11 cellular contexts compared by ENCODE assay signal in the genomic region with DNA sequence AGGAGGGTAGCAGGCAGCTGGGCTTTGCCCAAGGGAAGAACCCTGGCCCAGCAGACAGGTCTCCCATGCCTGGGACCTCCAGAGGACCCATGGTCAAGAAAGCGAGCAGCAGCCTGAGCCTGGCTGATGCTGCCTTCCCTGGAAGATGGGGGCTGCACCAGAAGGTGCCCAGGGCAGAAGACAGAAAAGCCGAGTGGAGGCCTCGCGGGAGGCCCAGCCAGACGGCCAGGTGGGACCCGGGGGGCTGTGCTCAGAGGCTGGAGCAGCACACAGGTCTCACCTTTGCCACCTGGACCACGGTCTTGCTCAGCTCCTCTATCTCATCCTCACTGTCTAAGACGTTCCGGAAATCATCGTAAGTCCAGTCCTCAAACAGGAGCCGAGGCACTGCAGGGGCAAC.
"Had no signal": no experiment of that assay in that cellular context is flagged by ENCODE, and none has a peak within 500 bp of the region (broad histone marks: within the 10 kb centered on the region; RNA-seq: fewer than 3 reads in every experiment).

No MANE protein-coding gene starts in this region.

- H3K4me2 ChIP-seq: GM23338 had no signal

- H3K4me1 ChIP-seq: HAP-1 had no signal

- H3K9me3 ChIP-seq: HAP-1 had no signal

- H3K9ac ChIP-seq: GM23248 had no signal

- H3K27ac ChIP-seq: GM23248 had no signal

- FAIRE-seq: H1, H54 had no signal

- ATAC-seq: GM23338, HCT116 had no signal

- H3K4me3 ChIP-seq: GM23248, GM23338, HAP-1 had no signal

- DNase-seq: GM23248, GOT3, H7, H9, HCEC 1CT, HFFc6 had no signal

- H2AFZ ChIP-seq: GM23248, GM23338 had no signal
